In the genomic region with DNA sequence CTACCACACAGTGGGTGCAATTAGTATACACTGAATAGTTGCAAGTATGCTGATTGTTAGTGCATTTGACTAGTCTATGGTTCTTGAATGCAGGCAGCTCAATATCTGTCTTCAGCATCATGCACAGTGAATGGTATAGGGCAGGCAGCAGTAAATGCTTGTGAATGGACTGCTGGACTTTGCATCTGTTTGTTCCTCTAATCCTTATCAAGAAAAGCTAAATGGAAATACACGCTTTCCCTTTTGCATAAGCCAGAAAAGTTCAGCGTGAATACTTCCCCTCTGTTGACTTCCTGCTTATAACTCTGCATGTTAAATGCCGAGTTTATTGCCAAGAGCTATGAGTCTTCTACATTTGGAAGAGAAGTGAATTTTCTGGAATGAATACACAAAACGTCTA, we compare ENCODE assay signal across 26 cellular contexts.
"Had no signal": no experiment of that assay in that cellular context is flagged by ENCODE, and none has a peak within 500 bp of the region (broad histone marks: within the 10 kb centered on the region; RNA-seq: fewer than 3 reads in every experiment).

No MANE protein-coding gene starts in this region.

- DNase-seq: activated CD4-positive, alpha-beta memory T cell treated with anti-CD3 and anti-CD28 coated beads for 36 hours; activated CD4-positive, alpha-beta T cell treated with anti-CD3 and anti-CD28 coated beads, Interleukin-2, amount 10 ng/mL, durations not matched to agents 24 days and 14 days; activated CD8-positive, alpha-beta memory T cell treated with anti-CD3 and anti-CD28 coated beads, Interleukin-2, amount 50 U/mL, for 4 hours; activated gamma-delta T cell; activated naive CD4-positive, alpha-beta T cell treated with anti-CD3 and anti-CD28 coated beads, Interleukin-2, amount 10 ng/mL, durations not matched to agents 7 days and 5 days; activated naive CD8-positive, alpha-beta T cell treated with anti-CD3 and anti-CD28 coated beads, Interleukin-2, amount 10 ng/mL, durations not matched to agents 7 days and 5 days; activated T-cell treated with anti-CD3 and anti-CD28 coated beads, Interleukin-2, amount 50 U/mL, for 24 hours; amniotic stem cell; brain microvascular endothelial cell; caudate nucleus; foreskin fibroblast; heart left ventricle; left lung; naive B cell; nephron progenitor cell; psoas muscle; spleen; stimulated activated naive CD4-positive, alpha-beta T cell; T-helper 1 cell; testis; transverse colon; WERI-Rb-1 had no signal

- H3K27me3 Mint-ChIP-seq: activated CD4-positive, alpha-beta T cell treated with anti-CD3 and anti-CD28 coated beads, Interleukin-2, amount 10 ng/mL, durations not matched to agents 24 days and 14 days; activated naive CD4-positive, alpha-beta T cell treated with anti-CD3 and anti-CD28 coated beads, Interleukin-2, amount 10 ng/mL, durations not matched to agents 7 days and 5 days; activated naive CD8-positive, alpha-beta T cell treated with anti-CD3 and anti-CD28 coated beads, Interleukin-2, amount 10 ng/mL, durations not matched to agents 7 days and 5 days had no signal

- H3K36me3 ChIP-seq: brain microvascular endothelial cell, heart left ventricle, left lung, neutrophil, spleen, transverse colon, WERI-Rb-1 had no signal

- H3K9me3 Mint-ChIP-seq: activated CD4-positive, alpha-beta memory T cell treated with anti-CD3 and anti-CD28 coated beads for 36 hours; activated CD4-positive, alpha-beta T cell treated with anti-CD3 and anti-CD28 coated beads, Interleukin-2, amount 10 ng/mL, durations not matched to agents 24 days and 14 days; activated naive CD4-positive, alpha-beta T cell treated with anti-CD3 and anti-CD28 coated beads, Interleukin-2, amount 10 ng/mL, durations not matched to agents 7 days and 5 days; activated naive CD8-positive, alpha-beta T cell treated with anti-CD3 and anti-CD28 coated beads, Interleukin-2, amount 10 ng/mL, durations not matched to agents 7 days and 5 days; activated T-cell treated with anti-CD3 and anti-CD28 coated beads, Interleukin-2, amount 50 U/mL, for 24 hours; nephron progenitor cell; T-helper 2 cell treated with Interferon-gamma antibody and Interleukin-4, amounts not matched to agents 5 μg/mL and 100 μg/mL, for 36 hours had no signal

- H3K4me1 Mint-ChIP-seq: activated CD4-positive, alpha-beta T cell treated with anti-CD3 and anti-CD28 coated beads, Interleukin-2, amount 10 ng/mL, durations not matched to agents 24 days and 14 days; activated naive CD4-positive, alpha-beta T cell treated with anti-CD3 and anti-CD28 coated beads, Interleukin-2, amount 10 ng/mL, durations not matched to agents 7 days and 5 days; activated naive CD8-positive, alpha-beta T cell treated with anti-CD3 and anti-CD28 coated beads, Interleukin-2, amount 10 ng/mL, durations not matched to agents 7 days and 5 days; naive B cell had no signal

- ATAC-seq: activated CD4-positive, CD25-positive, alpha-beta regulatory T cell treated with anti-CD3 and anti-CD28 coated beads, Interleukin-2, amount 50 U/mL, for 24 hours; heart left ventricle; left lung; psoas muscle had no signal

- H3K27ac ChIP-seq: brain microvascular endothelial cell, heart left ventricle, left lung, neutrophil, psoas muscle, spleen, testis, transverse colon, WERI-Rb-1 had no signal

- H3K4me1 ChIP-seq: heart left ventricle, left lung, psoas muscle, spleen, testis, transverse colon had no signal

- H3K36me3 Mint-ChIP-seq: activated CD4-positive, alpha-beta memory T cell treated with anti-CD3 and anti-CD28 coated beads for 36 hours; activated naive CD4-positive, alpha-beta T cell treated with anti-CD3 and anti-CD28 coated beads, Interleukin-2, amount 10 ng/mL, durations not matched to agents 7 days and 5 days; activated naive CD8-positive, alpha-beta T cell treated with anti-CD3 and anti-CD28 coated beads, Interleukin-2, amount 10 ng/mL, durations not matched to agents 7 days and 5 days; naive B cell had no signal

- H3K27ac Mint-ChIP-seq: activated CD4-positive, alpha-beta memory T cell treated with anti-CD3 and anti-CD28 coated beads for 36 hours; activated CD4-positive, alpha-beta T cell treated with anti-CD3 and anti-CD28 coated beads, Interleukin-2, amount 10 ng/mL, durations not matched to agents 24 days and 14 days; activated naive CD4-positive, alpha-beta T cell treated with anti-CD3 and anti-CD28 coated beads, Interleukin-2, amount 10 ng/mL, durations not matched to agents 7 days and 5 days; activated naive CD8-positive, alpha-beta T cell treated with anti-CD3 and anti-CD28 coated beads, Interleukin-2, amount 10 ng/mL, durations not matched to agents 7 days and 5 days; activated T-cell treated with anti-CD3 and anti-CD28 coated beads, Interleukin-2, amount 50 U/mL, for 24 hours; naive B cell; nephron progenitor cell; T-helper 2 cell treated with Interferon-gamma antibody and Interleukin-4, amounts not matched to agents 5 μg/mL and 100 μg/mL, for 36 hours had no signal

- H3K4me3 Mint-ChIP-seq: activated CD4-positive, alpha-beta memory T cell treated with anti-CD3 and anti-CD28 coated beads for 36 hours; activated CD4-positive, alpha-beta T cell treated with anti-CD3 and anti-CD28 coated beads, Interleukin-2, amount 10 ng/mL, durations not matched to agents 24 days and 14 days; activated naive CD4-positive, alpha-beta T cell treated with anti-CD3 and anti-CD28 coated beads, Interleukin-2, amount 10 ng/mL, durations not matched to agents 7 days and 5 days; activated naive CD8-positive, alpha-beta T cell treated with anti-CD3 and anti-CD28 coated beads, Interleukin-2, amount 10 ng/mL, durations not matched to agents 7 days and 5 days; activated T-cell treated with anti-CD3 and anti-CD28 coated beads, Interleukin-2, amount 50 U/mL, for 24 hours; naive B cell; nephron progenitor cell; T-helper 2 cell treated with Interferon-gamma antibody and Interleukin-4, amounts not matched to agents 5 μg/mL and 100 μg/mL, for 36 hours had no signal

- H3K4me3 ChIP-seq: heart left ventricle, left lung, lung, psoas muscle, spleen, testis, transverse colon had no signal

- H3K9me3 ChIP-seq: heart left ventricle, left lung, neutrophil, psoas muscle, spleen, testis, transverse colon had no signal

- H3K27me3 ChIP-seq: brain microvascular endothelial cell, left lung, neutrophil, testis had no signal
